Comparison of ENCODE assay signal across 26 cellular contexts in genomic region chr5:24367211-24367610, GRCh38.
"Had no signal": no experiment of that assay in that cellular context is flagged by ENCODE, and none has a peak within 500 bp of the region (broad histone marks: within the 10 kb centered on the region; RNA-seq: fewer than 3 reads in every experiment).

No MANE protein-coding gene starts in this region.

- H3K4me3 ChIP-seq: neural progenitor cell, pancreas, prostate gland, right lobe of liver, sigmoid colon, suprapubic skin, testis, tibial artery, transverse colon, vagina had no signal

- H3K4me1 Mint-ChIP-seq: naive thymus-derived CD4-positive, alpha-beta T cell; neural progenitor cell; stimulated activated memory B cell treated with anti-CD40 and anti-IgM and Interleukin-4, amounts not matched to agents 10 μg/mL and 1 μg/mL and 100 μg/mL, for 72 hours; stimulated activated naive CD8-positive, alpha-beta T cell treated with anti-CD3 and anti-CD28 coated beads, Interleukin-15, amount 100 ng/mL, for 72 hours had no signal

- H3K27ac ChIP-seq: neural progenitor cell, neutrophil, pancreas, prostate gland, right lobe of liver, sigmoid colon, suprapubic skin, testis, tibial artery, transverse colon, vagina had no signal

- H3K27me3 ChIP-seq: neural progenitor cell, neutrophil, pancreas, right lobe of liver, sigmoid colon, suprapubic skin, testis, tibial artery, transverse colon, vagina had no signal

- H3K9me3 ChIP-seq: neutrophil, pancreas, prostate gland, right lobe of liver, sigmoid colon, suprapubic skin, testis, tibial artery, transverse colon, vagina had no signal

- H3K27ac Mint-ChIP-seq: naive thymus-derived CD4-positive, alpha-beta T cell; natural killer cell treated with Interleukin-12 subunit alpha and Interleukin-12 subunit beta and Interleukin-15 and Interleukin-18, amount 100 ng/mL, for 72 hours; neural progenitor cell; stimulated activated memory B cell treated with anti-CD40 and anti-IgM and Interleukin-4, amounts not matched to agents 10 μg/mL and 1 μg/mL and 100 μg/mL, for 72 hours; stimulated activated naive CD8-positive, alpha-beta T cell treated with anti-CD3 and anti-CD28 coated beads, Interleukin-15, amount 100 ng/mL, for 72 hours; type B pancreatic cell had no signal

- H3K4me2 ChIP-seq: neural progenitor cell had no signal

- H3K4me1 ChIP-seq: neural progenitor cell, pancreas, prostate gland, right lobe of liver, sigmoid colon, suprapubic skin, testis, tibial artery, transverse colon, vagina had no signal

- ATAC-seq: naive thymus-derived CD4-positive, alpha-beta T cell; natural killer cell treated with Interleukin-12 subunit alpha and Interleukin-12 subunit beta and Interleukin-15 and Interleukin-18, amount 100 ng/mL, for 72 hours; pancreas; right cardiac atrium; right lobe of liver; stimulated activated memory B cell treated with anti-CD40 and anti-IgM and Interleukin-4, amounts not matched to agents 10 μg/mL and 1 μg/mL and 100 μg/mL, for 72 hours; stimulated activated naive CD8-positive, alpha-beta T cell treated with anti-CD3 and anti-CD28 coated beads, Interleukin-15, amount 100 ng/mL, for 72 hours; stimulated activated naive CD8-positive, alpha-beta T cell treated with anti-CD3 and anti-CD28 coated beads, Interleukin-15, Interleukin-2, amounts not matched to agents 100 U/mL and 50 U/mL, for 24 hours had no signal

- DNase-seq: naive thymus-derived CD4-positive, alpha-beta T cell; nucleus accumbens; pancreas; right cardiac atrium; right lobe of liver; sigmoid colon; small intestine; stimulated activated CD4-positive, alpha-beta T cell treated with anti-CD3 and anti-CD28 coated beads, Interleukin-1b, Interleukin-23, amount 100 ng/mL, for 48 hours; stimulated activated CD4-positive, alpha-beta T cell treated with anti-CD3 and anti-CD28 coated beads, Interleukin-4, amount 100 ng/mL, for 1 hour; stimulated activated CD4-positive, alpha-beta T cell treated with anti-CD3 and anti-CD28 coated beads, Interleukin-4, amount 100 ng/mL, for 4 hours; stimulated activated CD8-positive, alpha-beta memory T cell treated with anti-CD3 and anti-CD28 coated beads, Interleukin-4, amount 100 ng/mL, for 48 hours; stimulated activated naive CD4-positive, alpha-beta T cell; stimulated activated naive CD8-positive, alpha-beta T cell treated with anti-CD3 and anti-CD28 coated beads, Interleukin-15, amount 100 ng/mL, for 72 hours; stimulated activated naive CD8-positive, alpha-beta T cell treated with anti-CD3 and anti-CD28 coated beads, Interleukin-15, Interleukin-2, amounts not matched to agents 100 U/mL and 50 U/mL, for 24 hours; substantia nigra; testis; tibial artery; transverse colon had no signal

- H3K9ac ChIP-seq: neural progenitor cell had no signal

- H2AFZ ChIP-seq: neural progenitor cell had no signal

- H3K27me3 Mint-ChIP-seq: naive thymus-derived CD4-positive, alpha-beta T cell; natural killer cell treated with Interleukin-12 subunit alpha and Interleukin-12 subunit beta and Interleukin-15 and Interleukin-18, amount 100 ng/mL, for 72 hours; stimulated activated memory B cell treated with anti-CD40 and anti-IgM and Interleukin-4, amounts not matched to agents 10 μg/mL and 1 μg/mL and 100 μg/mL, for 72 hours; stimulated activated naive CD8-positive, alpha-beta T cell treated with anti-CD3 and anti-CD28 coated beads, Interleukin-15, amount 100 ng/mL, for 72 hours; type B pancreatic cell had no signal

- H3K36me3 Mint-ChIP-seq: naive thymus-derived CD4-positive, alpha-beta T cell; neural progenitor cell; stimulated activated memory B cell treated with anti-CD40 and anti-IgM and Interleukin-4, amounts not matched to agents 10 μg/mL and 1 μg/mL and 100 μg/mL, for 72 hours; type B pancreatic cell had no signal

- H3K4me3 Mint-ChIP-seq: naive thymus-derived CD4-positive, alpha-beta T cell; natural killer cell treated with Interleukin-12 subunit alpha and Interleukin-12 subunit beta and Interleukin-15 and Interleukin-18, amount 100 ng/mL, for 72 hours; neural progenitor cell; stimulated activated memory B cell treated with anti-CD40 and anti-IgM and Interleukin-4, amounts not matched to agents 10 μg/mL and 1 μg/mL and 100 μg/mL, for 72 hours; stimulated activated naive CD8-positive, alpha-beta T cell treated with anti-CD3 and anti-CD28 coated beads, Interleukin-15, amount 100 ng/mL, for 72 hours; type B pancreatic cell had no signal

- H3K36me3 ChIP-seq: neural progenitor cell, neutrophil, pancreas, prostate gland, right lobe of liver, sigmoid colon, suprapubic skin, tibial artery, transverse colon, vagina had no signal

- H3K9me3 Mint-ChIP-seq: neural progenitor cell; stimulated activated memory B cell treated with anti-CD40 and anti-IgM and Interleukin-4, amounts not matched to agents 10 μg/mL and 1 μg/mL and 100 μg/mL, for 72 hours had no signal
